ENCODE assay signal across 22 cellular contexts in genomic region chr17:71432378-71433315, GRCh38.
DNase-seq lines count a peak whose midpoint lies in the region; ATAC-seq and TF ChIP-seq lines count a peak whose summit lies in the region.
"Had no signal": no experiment of that assay in that cellular context is flagged by ENCODE, and none has a peak within 500 bp of the region (broad histone marks: within the 10 kb centered on the region; RNA-seq: fewer than 3 reads in every experiment).

No MANE protein-coding gene starts in this region.

- no peaks in the 10 kb centered on the region for H3K79me2 ChIP-seq in OCI-LY7 (ENCODE audit: insufficient read depth, low read depth, low read length)

- no peaks in the 10 kb centered on the region for H3K27me3 ChIP-seq in breast epithelium
- H3K27me3 ChIP-seq: BE2C had no signal

- no peaks in the 10 kb centered on the region for H3K27me3 Mint-ChIP-seq in MCF 10A (ENCODE audit: insufficient read depth, unreplicated experiment)
- H3K27me3 Mint-ChIP-seq: CD4-positive, CD25-positive, alpha-beta regulatory T cell; T-cell had no signal

- intact Hi-C loops in MCF 10A (cut with micrococcal nuclease): no loop called here
- intact Hi-C loops in breast epithelium (cut with DNase I; ENCODE audit: low total_unique reads): no loop called here
- intact Hi-C loops in OCI-LY7 (cut with micrococcal nuclease; ENCODE audit: unreplicated experiment): no loop called here

- no peaks in the 10 kb centered on the region for H3K4me1 ChIP-seq in breast epithelium
- H3K4me1 ChIP-seq in OCI-LY7 (ENCODE audit: insufficient read depth, low read length, poor library complexity, severe bottlenecking): peaks cover 2% of the 10 kb centered on the region
- H3K4me1 ChIP-seq: BE2C had no signal

- H3K4me3 ChIP-seq in breast epithelium (no peak overlapping the region), OCI-LY7 (ENCODE audit: low read depth, low read length, poor library complexity, severe bottlenecking) (no peak overlapping the region)

- peak overlapping the region; percentile 11; the same call in 1 of the 2 replicates for H2AFZ ChIP-seq in OCI-LY7 (ENCODE audit: low read length)

- H3K36me3 Mint-ChIP-seq in MCF 10A (ENCODE audit: insufficient read depth, unreplicated experiment): no peaks in the 10 kb centered on the region
- H3K36me3 Mint-ChIP-seq: CD4-positive, CD25-positive, alpha-beta regulatory T cell; T-cell had no signal

- H3K27ac ChIP-seq in breast epithelium: no peak overlapping the region
- H3K27ac ChIP-seq in OCI-LY7 (ENCODE audit: low read depth, low read length, poor library complexity, severe bottlenecking): no peak overlapping the region
- peak overlapping the region; percentile 64 for H3K27ac ChIP-seq in epithelial cell of prostate

- H3K36me3 ChIP-seq in breast epithelium (no peaks in the 10 kb centered on the region), OCI-LY7 (ENCODE audit: insufficient read depth, low read length) (peaks cover 20% of the 10 kb centered on the region)
- H3K36me3 ChIP-seq: BE2C had no signal

- TF ChIP-seq CTCF in MCF 10A (IDR thresholded peaks at IDR 0.05; ENCODE audit: unreplicated experiment): no peak
- no peak for TF ChIP-seq CTCF in breast epithelium (IDR thresholded peaks at IDR 0.05)
- no peak for TF ChIP-seq CTCF in OCI-LY7 (conservative IDR thresholded peaks at IDR 0.05; ENCODE audit: low read length)

- H3K4me3 Mint-ChIP-seq in MCF 10A (ENCODE audit: unreplicated experiment): no peak overlapping the region
- H3K4me3 Mint-ChIP-seq: CD4-positive, CD25-positive, alpha-beta regulatory T cell; T-cell had no signal

- CTCF ChIA-PET in MCF 10A (lab: Yijun Ruan, JAX) (interaction anchor here (0.6 to 1.1 kb wide), 2 partner anchors 22 to 544 kb away, joined by 3 read pairs; no protein-coding TSS in a partner anchor), OCI-LY7 (lab: Charles Lee; ENCODE audit: unreplicated experiment) (no interaction called here)

- DNase-seq in MCF 10A (ENCODE audit: unreplicated experiment): peak; percentile 33
- no peak for DNase-seq in breast epithelium (ENCODE audit: low spot score in 2 of 2)
- DNase-seq in OCI-LY7 (ENCODE audit: low spot score): no peak
- DNase-seq in epithelial cell of prostate (ENCODE audit: low read depth, low spot score): no peak
- no peak for DNase-seq in stimulated activated naive CD4-positive, alpha-beta T cell treated with Interleukin-2 at 50 U/mL for 16 hours (lab: John Stamatoyannopoulos, UW)
- no peak for DNase-seq in DMS79 treated with DMSO at 0.1 percent for 48 hours (lab: John Stamatoyannopoulos, UW)
- DNase-seq: BE2C; CD4-positive, CD25-positive, alpha-beta regulatory T cell; COR-L47; DMS 273 treated with DMSO at 0.1 percent for 48 hours; KBM-7; NCI-H1417; NCI-H1930; NCI-H2171 treated with DMSO at 0.1 percent for 48 hours; NCI-H446; NCI-H526 treated with DMSO at 0.1 percent for 48 hours; OCI-M1; SHP77 treated with DMSO at 0.1 percent for 48 hours; T-cell had no signal

- POLR2A ChIA-PET in MCF 10A (lab: Yijun Ruan, JAX): interaction anchor here (0.7 to 0.9 kb wide), 4 partner anchors 8 to 20 kb away, joined by 3 read pairs; no protein-coding TSS in a partner anchor
- POLR2A ChIA-PET in OCI-LY7 (lab: Charles Lee): interaction anchor here (0.7 to 2.0 kb wide), 3 partner anchors 9 to 171 kb away, joined by 3 to 7 read pairs (median 3); no protein-coding TSS in a partner anchor

- H3K27ac Mint-ChIP-seq in MCF 10A (ENCODE audit: low read depth, unreplicated experiment): peak overlapping the region; percentile 83
- H3K27ac Mint-ChIP-seq: CD4-positive, CD25-positive, alpha-beta regulatory T cell; T-cell had no signal

- H4K20me1 ChIP-seq in OCI-LY7 (ENCODE audit: insufficient read depth, low read length): no peaks in the 10 kb centered on the region

- ATAC-seq in HG03460 (IDR thresholded peaks at IDR 0.05; ENCODE audit: unreplicated experiment) (no peak), esophagus mucosa (no peak)
- ATAC-seq: SK-N-SH treated with all-trans-retinoic acid at 6 μM for 48 hours, T-cell had no signal

- no peaks in the 10 kb centered on the region for H3K9me3 Mint-ChIP-seq in MCF 10A (ENCODE audit: unreplicated experiment)

- BruUV-seq in MCF 10A (replicated peaks; lab: Mats Ljungman, UMichigan) (no TSS peak), OCI-LY7 (replicated peaks; lab: Mats Ljungman, UMichigan) (no TSS peak)

- H3K4me2 ChIP-seq in OCI-LY7 (ENCODE audit: low read length): no peak overlapping the region

- peaks cover 24% of the 10 kb centered on the region for H3K4me1 Mint-ChIP-seq in MCF 10A (ENCODE audit: insufficient read depth, unreplicated experiment)
- H3K4me1 Mint-ChIP-seq: CD4-positive, CD25-positive, alpha-beta regulatory T cell; T-cell had no signal

- H3K9me3 ChIP-seq in breast epithelium (no peaks in the 10 kb centered on the region), OCI-LY7 (ENCODE audit: low read length) (peaks cover 27% of the 10 kb centered on the region)
- H3K9me3 ChIP-seq: BE2C had no signal

- no peak for TF ChIP-seq POLR2A in breast epithelium (IDR thresholded peaks at IDR 0.05)

- no peaks in the 10 kb centered on the region for H3K9me2 ChIP-seq in OCI-LY7 (ENCODE audit: insufficient read depth, low read length)
